Comparison of ENCODE assay signal across 13 cellular contexts in the genomic region with DNA sequence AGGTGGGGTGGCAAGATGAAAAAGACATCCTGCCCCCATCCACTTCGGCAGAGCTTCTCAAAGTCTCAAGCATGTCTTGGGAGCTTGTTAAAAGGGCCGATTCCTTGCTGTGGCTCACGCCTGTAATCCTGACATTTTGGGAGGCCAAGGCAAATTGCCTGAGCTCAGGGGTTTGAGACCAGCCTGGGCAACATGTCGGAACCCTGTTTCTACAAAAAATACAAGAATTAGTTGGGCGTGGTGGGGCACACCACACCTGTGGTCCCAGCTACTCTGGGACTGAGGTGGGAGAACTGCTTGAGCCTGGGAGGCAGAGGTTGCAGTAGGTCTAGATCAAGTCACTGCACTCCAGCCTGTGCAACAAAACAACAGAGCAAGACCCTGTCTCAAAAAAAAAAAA. TPM values are rescaled to one million over a fixed set of nuclear protein-coding genes. Genes with fewer than 3 reads are reported as not detected.
DNase-seq lines count a peak whose midpoint lies in the region; ATAC-seq and TF ChIP-seq lines count a peak whose summit lies in the region.
"Had no signal": no experiment of that assay in that cellular context is flagged by ENCODE, and none has a peak within 500 bp of the region (broad histone marks: within the 10 kb centered on the region; RNA-seq: fewer than 3 reads in every experiment).

No MANE protein-coding gene starts in this region.

- peaks cover 25% of the 10 kb centered on the region for H3K4me1 Mint-ChIP-seq in T-helper 1 cell treated with Interleukin-12 subunit alpha and Interleukin-12 subunit beta and Interleukin-4 antibody, amounts not matched to agents 30 μg/mL and 1 μg/mL, for 36 hours (ENCODE audit: low read depth)

- H3K27ac Mint-ChIP-seq in T-helper 1 cell treated with Interleukin-12 subunit alpha and Interleukin-12 subunit beta and Interleukin-4 antibody, amounts not matched to agents 30 μg/mL and 1 μg/mL, for 36 hours: peak overlapping the region; percentile 73
- H3K27ac Mint-ChIP-seq: type B pancreatic cell had no signal

- peak overlapping the region; percentile 45 for H3K27ac ChIP-seq in effector memory CD4-positive, alpha-beta T cell (ENCODE audit: insufficient read depth, low read length, poor library complexity, severe bottlenecking)
- peak overlapping the region; percentile 65 for H3K27ac ChIP-seq in parathyroid adenoma
- H3K27ac ChIP-seq in A673 (ENCODE audit: low read depth, low read length, poor library complexity, severe bottlenecking): no peak overlapping the region

- H2AFZ ChIP-seq in parathyroid adenoma: no peak overlapping the region

- no peaks in the 10 kb centered on the region for H3K9me3 ChIP-seq in effector memory CD4-positive, alpha-beta T cell (ENCODE audit: control insufficient read depth, low read length)
- H3K9me3 ChIP-seq in parathyroid adenoma (ENCODE audit: control insufficient read depth, low read length): no peaks in the 10 kb centered on the region
- no peaks in the 10 kb centered on the region for H3K9me3 ChIP-seq in A673 (ENCODE audit: low read depth, low read length, poor library complexity, severe bottlenecking)

- no TSS peak for BruUV-seq in A673 (replicated peaks; lab: Mats Ljungman, UMichigan)

- H3K27me3 Mint-ChIP-seq in T-helper 1 cell treated with Interleukin-12 subunit alpha and Interleukin-12 subunit beta and Interleukin-4 antibody, amounts not matched to agents 30 μg/mL and 1 μg/mL, for 36 hours (ENCODE audit: low read depth): no peaks in the 10 kb centered on the region
- H3K27me3 Mint-ChIP-seq: type B pancreatic cell had no signal

- no peaks in the 10 kb centered on the region for H3K27me3 ChIP-seq in effector memory CD4-positive, alpha-beta T cell (replicated peaks; ENCODE audit: control insufficient read depth, insufficient read depth, low read length, poor library complexity, severe bottlenecking)
- H3K27me3 ChIP-seq in parathyroid adenoma (ENCODE audit: control insufficient read depth, insufficient read depth, low read length) (no peaks in the 10 kb centered on the region), A673 (replicated peaks; ENCODE audit: insufficient read depth, low read depth, low read length, poor library complexity) (no peaks in the 10 kb centered on the region)

- H3K4me3 ChIP-seq in LNCaP clone FGC (ENCODE audit: low read depth, low read length) (peak overlapping the region; percentile 25; the same call in 1 of the 2 replicates), parathyroid adenoma (ENCODE audit: low read depth, low read length) (no peak overlapping the region), A673 (ENCODE audit: low read depth, low read length, poor library complexity, severe bottlenecking) (no peak overlapping the region)
- H3K4me3 ChIP-seq in effector memory CD4-positive, alpha-beta T cell (ENCODE audit: insufficient read depth, low read depth, low read length, poor library complexity, severe bottlenecking): no peak overlapping the region
- H3K4me3 ChIP-seq: coronary artery had no signal

- H3K9ac ChIP-seq in parathyroid adenoma: no peak overlapping the region

- H3K36me3 Mint-ChIP-seq in T-helper 1 cell treated with Interleukin-12 subunit alpha and Interleukin-12 subunit beta and Interleukin-4 antibody, amounts not matched to agents 30 μg/mL and 1 μg/mL, for 36 hours (ENCODE audit: low read depth): peaks cover 17% of the 10 kb centered on the region

- H3K4me1 ChIP-seq in effector memory CD4-positive, alpha-beta T cell (ENCODE audit: control insufficient read depth, insufficient read depth, low read length, poor library complexity, severe bottlenecking): peaks cover 28% of the 10 kb centered on the region
- H3K4me1 ChIP-seq in parathyroid adenoma (peaks cover 19% of the 10 kb centered on the region), A673 (ENCODE audit: insufficient read depth, low read length, poor library complexity, severe bottlenecking) (no peaks in the 10 kb centered on the region)

- TF ChIP-seq CTCF in LNCaP clone FGC (IDR thresholded peaks at IDR 0.05; ENCODE audit: control insufficient read depth, extremely low read depth, insufficient read depth): no peak
- TF ChIP-seq CTCF in parathyroid adenoma (IDR thresholded peaks at IDR 0.05): no peak
- TF ChIP-seq CTCF in A673 (conservative IDR thresholded peaks at IDR 0.05; ENCODE audit: low read depth, low read length): no peak

- CTCF ChIA-PET in A673 (lab: Charles Lee): no interaction called here

- POLR2A ChIA-PET in A673 (lab: Charles Lee; ENCODE audit: low non-redundant PET): no interaction called here

- no peak for ATAC-seq in HG03280 (IDR thresholded peaks at IDR 0.05; ENCODE audit: unreplicated experiment)
- no peak for ATAC-seq in GM18517 (IDR thresholded peaks at IDR 0.05; ENCODE audit: unreplicated experiment)

- H3K4me2 ChIP-seq in parathyroid adenoma (ENCODE audit: low read length): no peak overlapping the region

- no peak overlapping the region for H3K4me3 Mint-ChIP-seq in T-helper 1 cell treated with Interleukin-12 subunit alpha and Interleukin-12 subunit beta and Interleukin-4 antibody, amounts not matched to agents 30 μg/mL and 1 μg/mL, for 36 hours
- H3K4me3 Mint-ChIP-seq: immature natural killer cell, type B pancreatic cell had no signal

- DNase-seq in T-helper 1 cell (no peak), LNCaP clone FGC (ENCODE audit: low read depth) (no peak), A673 (ENCODE audit: low spot score) (no peak)
- DNase-seq in effector memory CD4-positive, alpha-beta T cell: no peak
- DNase-seq: activated CD4-positive, alpha-beta T cell treated with anti-CD3 and anti-CD28 coated beads for 4 hours; immature natural killer cell; NCI-H1930 had no signal

- H3K9me3 Mint-ChIP-seq in T-helper 1 cell treated with Interleukin-12 subunit alpha and Interleukin-12 subunit beta and Interleukin-4 antibody, amounts not matched to agents 30 μg/mL and 1 μg/mL, for 36 hours: no peaks in the 10 kb centered on the region
- H3K9me3 Mint-ChIP-seq: immature natural killer cell, type B pancreatic cell had no signal

- intact Hi-C loops in A673 (cut with micrococcal nuclease; ENCODE audit: unreplicated experiment): no loop called here

- H3K79me2 ChIP-seq in parathyroid adenoma: peaks cover 1% of the 10 kb centered on the region

- peaks cover 46% of the 10 kb centered on the region for H3K36me3 ChIP-seq in effector memory CD4-positive, alpha-beta T cell (ENCODE audit: control insufficient read depth, insufficient read depth, low read length)
- H3K36me3 ChIP-seq in parathyroid adenoma (ENCODE audit: control insufficient read depth, insufficient read depth, low read length): no peaks in the 10 kb centered on the region
- H3K36me3 ChIP-seq in A673 (ENCODE audit: insufficient read depth, low read length, poor library complexity, severe bottlenecking): peaks cover 20% of the 10 kb centered on the region

RNA-seq across cellular contexts. Expression of a gene that starts 14.5 kb away (rescaled TPM):
- total RNA-seq in A673 (2021): 29.4 and 32.0 TPM in 2 replicates

RNA-seq across cellular contexts. Expression of a gene that starts 55.4 kb away (rescaled TPM):
- total RNA-seq in A673 (2021): 14.9 and 17.2 TPM in 2 replicates

RNA-seq across cellular contexts. Expression of a gene that starts 55.6 kb away (rescaled TPM):
- total RNA-seq in A673 (2021): 19.5 and 24.6 TPM in 2 replicates
